In genomic region chr16:31499928-31500327, GRCh38 we compare ENCODE assay signal across 1 cellular context.
TF ChIP-seq lines count a peak whose summit lies in the region.

No MANE protein-coding gene starts in this region.

TF ChIP-seq in H1, 55 proteins besides CTCF, POLR2A, EP300 and RAD21:
- TF ChIP-seq CBX5 (IDR thresholded peaks at IDR 0.05; ENCODE audit: low read depth, low read length) (no peak), SP1 (IDR thresholded peaks at IDR 0.05; ENCODE audit: low read depth, low read length) (no peak), NRF1 (IDR thresholded peaks at IDR 0.05; ENCODE audit: low read depth, low read length) (no peak), RNF2 (IDR thresholded peaks at IDR 0.05; ENCODE audit: borderline replicate concordance, low read depth, low read length, missing control alignments, poor library complexity, severe bottlenecking) (no peak), TCF12 (IDR thresholded peaks at IDR 0.05; ENCODE audit: low read depth, low read length) (no peak), KDM4A (IDR thresholded peaks at IDR 0.05; ENCODE audit: low read depth, low read length, severe bottlenecking) (no peak), SP2 (IDR thresholded peaks at IDR 0.05; ENCODE audit: low read length) (no peak), JUN (IDR thresholded peaks at IDR 0.05; ENCODE audit: low read depth, low read length) (no peak), TAF1 (IDR thresholded peaks at IDR 0.05; ENCODE audit: low read depth, low read length) (no peak), TEAD4 (IDR thresholded peaks at IDR 0.05; ENCODE audit: low read depth, low read length) (no peak), PHF8 (conservative IDR thresholded peaks at IDR 0.05; ENCODE audit: low read depth, low read length) (no peak), YY1 (IDR thresholded peaks at IDR 0.05; ENCODE audit: low read depth, low read length) (no peak), FOSL1 (IDR thresholded peaks at IDR 0.05; ENCODE audit: insufficient read depth, low read depth, low read length) (no peak), SUZ12 (IDR thresholded peaks at IDR 0.05; ENCODE audit: low read length) (no peak), TAF7 (optimal IDR thresholded peaks at IDR 0.05; ENCODE audit: borderline replicate concordance, low read depth, low read length) (no peak), KDM1A (IDR thresholded peaks at IDR 0.05; ENCODE audit: borderline replicate concordance, low read length) (no peak), NANOG (IDR thresholded peaks at IDR 0.05; ENCODE audit: insufficient read depth, low read depth, low read length, poor library complexity, severe bottlenecking) (no peak), RFX5 (IDR thresholded peaks at IDR 0.05; ENCODE audit: borderline replicate concordance, low read depth, low read length) (no peak)
- TF ChIP-seq, protein P1, sequence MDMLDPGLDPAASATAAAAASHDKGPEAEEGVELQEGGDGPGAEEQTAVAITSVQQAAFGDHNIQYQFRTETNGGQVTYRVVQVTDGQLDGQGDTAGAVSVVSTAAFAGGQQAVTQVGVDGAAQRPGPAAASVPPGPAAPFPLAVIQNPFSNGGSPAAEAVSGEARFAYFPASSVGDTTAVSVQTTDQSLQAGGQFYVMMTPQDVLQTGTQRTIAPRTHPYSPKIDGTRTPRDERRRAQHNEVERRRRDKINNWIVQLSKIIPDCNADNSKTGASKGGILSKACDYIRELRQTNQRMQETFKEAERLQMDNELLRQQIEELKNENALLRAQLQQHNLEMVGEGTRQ (IDR thresholded peaks at IDR 0.05; ENCODE audit: low read length) = no peak
